Comparison of ENCODE assay signal across 1 cellular context in genomic region chr5:129903466-129904101, GRCh38.
TF ChIP-seq lines count a peak whose summit lies in the region.

No MANE protein-coding gene starts in this region.

TF ChIP-seq in HepG2, 621 proteins besides CTCF, POLR2A, EP300 and RAD21 (continued from another document):
- peak; percentile 28; the same call in 1 of the 2 replicates for TF ChIP-seq THAP9 (CRISPR knock-in tag; IDR thresholded peaks at IDR 0.05; ENCODE audit: borderline replicate concordance)
- TF ChIP-seq ZNF34 (CRISPR knock-in tag; IDR thresholded peaks at IDR 0.05; ENCODE audit: borderline replicate concordance) = no peak
- TF ChIP-seq, protein P1, sequence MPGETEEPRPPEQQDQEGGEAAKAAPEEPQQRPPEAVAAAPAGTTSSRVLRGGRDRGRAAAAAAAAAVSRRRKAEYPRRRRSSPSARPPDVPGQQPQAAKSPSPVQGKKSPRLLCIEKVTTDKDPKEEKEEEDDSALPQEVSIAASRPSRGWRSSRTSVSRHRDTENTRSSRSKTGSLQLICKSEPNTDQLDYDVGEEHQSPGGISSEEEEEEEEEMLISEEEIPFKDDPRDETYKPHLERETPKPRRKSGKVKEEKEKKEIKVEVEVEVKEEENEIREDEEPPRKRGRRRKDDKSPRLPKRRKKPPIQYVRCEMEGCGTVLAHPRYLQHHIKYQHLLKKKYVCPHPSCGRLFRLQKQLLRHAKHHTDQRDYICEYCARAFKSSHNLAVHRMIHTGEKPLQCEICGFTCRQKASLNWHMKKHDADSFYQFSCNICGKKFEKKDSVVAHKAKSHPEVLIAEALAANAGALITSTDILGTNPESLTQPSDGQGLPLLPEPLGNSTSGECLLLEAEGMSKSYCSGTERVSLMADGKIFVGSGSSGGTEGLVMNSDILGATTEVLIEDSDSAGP (CRISPR knock-in tag; IDR thresholded peaks at IDR 0.05; ENCODE audit: borderline replicate concordance) = peak; percentile 46; the same call in 1 of the 2 replicates
- TF ChIP-seq HDAC2 (CRISPR knock-in tag; IDR thresholded peaks at IDR 0.05) = 0 out of 2 replicates have a peak, but pooled peaks have one; percentile 4
